8 cellular contexts compared by ENCODE assay signal in the genomic region with DNA sequence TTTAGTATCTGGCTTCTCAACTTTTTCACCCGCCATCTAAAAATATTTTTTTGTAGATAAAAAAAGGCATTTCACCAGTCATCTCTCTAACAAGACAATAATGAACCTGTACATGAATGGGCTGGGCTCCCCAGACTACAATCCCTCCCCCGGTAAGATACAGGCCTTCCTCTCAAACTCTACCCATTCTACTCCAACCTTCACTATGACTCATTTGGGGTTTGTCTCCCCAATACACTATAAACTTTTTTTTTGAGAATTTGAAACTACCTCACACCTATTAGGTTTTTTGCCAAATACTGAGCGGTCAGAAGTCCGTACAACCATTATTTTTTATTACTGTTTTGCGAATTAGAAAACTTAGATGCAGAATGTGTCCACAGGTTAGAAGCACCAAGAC. TPM values are rescaled to one million over a fixed set of nuclear protein-coding genes. Genes with fewer than 3 reads are reported as not detected.
DNase-seq lines count a peak whose midpoint lies in the region; ATAC-seq and TF ChIP-seq lines count a peak whose summit lies in the region.

No MANE protein-coding gene starts in this region.

- H3K36me3 ChIP-seq in endodermal cell (ENCODE audit: control insufficient read depth, insufficient read depth, low read length), result peaks cover 45% of the 10 kb centered on the region

- H3K27ac ChIP-seq in endodermal cell (ENCODE audit: low read depth, low read length), result peak overlapping the region; percentile 94

- no peaks in the 10 kb centered on the region for H3K9me3 Mint-ChIP-seq in endodermal cell
- no peaks in the 10 kb centered on the region for H3K9me3 Mint-ChIP-seq in osteocyte (ENCODE audit: unreplicated experiment)

- H3K9ac ChIP-seq in endodermal cell (ENCODE audit: extremely low read depth, low read length, poor library complexity, severe bottlenecking), result peak overlapping the region; percentile 96

- peaks cover 48% of the 10 kb centered on the region for H3K36me3 Mint-ChIP-seq in endodermal cell (ENCODE audit: low read depth)
- peaks cover 38% of the 10 kb centered on the region for H3K36me3 Mint-ChIP-seq in osteocyte (ENCODE audit: unreplicated experiment)

- no peaks in the 10 kb centered on the region for H3K27me3 ChIP-seq in endodermal cell (ENCODE audit: control insufficient read depth, insufficient read depth, low read length, poor library complexity, severe bottlenecking)

- peak overlapping the region; percentile 91 for H3K4me3 ChIP-seq in endodermal cell (ENCODE audit: low read length)

- no peaks in the 10 kb centered on the region for H3K9me3 ChIP-seq in endodermal cell (ENCODE audit: control insufficient read depth, low read length)

- peaks cover 14% of the 10 kb centered on the region for H3K4me1 Mint-ChIP-seq in endodermal cell
- H3K4me1 Mint-ChIP-seq in osteocyte (ENCODE audit: unreplicated experiment), result peaks cover 23% of the 10 kb centered on the region

- H3K4me1 ChIP-seq in endodermal cell (ENCODE audit: control insufficient read depth, insufficient read depth, low read length), result no peaks in the 10 kb centered on the region

- H3K27ac Mint-ChIP-seq in endodermal cell (peak overlapping the region; percentile 100), osteocyte (ENCODE audit: unreplicated experiment) (peak overlapping the region; percentile 99)

- no peaks in the 10 kb centered on the region for H3K27me3 Mint-ChIP-seq in endodermal cell (ENCODE audit: insufficient read depth)
- no peaks in the 10 kb centered on the region for H3K27me3 Mint-ChIP-seq in osteocyte (ENCODE audit: unreplicated experiment)

- TF ChIP-seq CTCF in endodermal cell (conservative IDR thresholded peaks at IDR 0.05) (no peak), osteocyte (IDR thresholded peaks at IDR 0.05) (no peak)

- peak overlapping the region; percentile 100 for H3K4me3 Mint-ChIP-seq in endodermal cell
- peak overlapping the region; percentile 99 for H3K4me3 Mint-ChIP-seq in osteocyte (ENCODE audit: unreplicated experiment)

- ATAC-seq in GM18873 (IDR thresholded peaks at IDR 0.05; ENCODE audit: low FRiP score, unreplicated experiment) (no peak), HG03025 (IDR thresholded peaks at IDR 0.05; ENCODE audit: low FRiP score, unreplicated experiment) (no peak), HG03432 (IDR thresholded peaks at IDR 0.05; ENCODE audit: unreplicated experiment) (no peak)

- 0 to 18% methylated on average over 4 to 5 of the region's 5 CpGs for WGBS in endodermal cell (ENCODE audit: insufficient coverage in 1 of 2, insufficient read length in 1 of 2), 2 experiments

- peak; percentile 21 for DNase-seq in GM03348 (ENCODE audit: low spot score)
- peak; percentile 59 for DNase-seq in RKO (ENCODE audit: low spot score)
- no peak for DNase-seq in endodermal cell
- no peak for DNase-seq in osteocyte (ENCODE audit: extremely low spot score, unreplicated experiment)
- no peak for DNase-seq in stimulated activated CD4-positive, alpha-beta T cell treated with anti-CD3 and anti-CD28 coated beads, Interleukin-2, amount 100 ng/mL, for 48 hours

RNA-seq across cellular contexts. Expression of gene RPL6, which starts 0.8 kb away (rescaled TPM):
- 1,000 to 10,000 TPM; 1,610 to 1,647 TPM for total RNA-seq in endodermal cell
- polyA plus RNA-seq in endodermal cell (2013, experiment 1 of 2), result 2,166 TPM
- 2,106 TPM for polyA plus RNA-seq in endodermal cell (2013, experiment 2 of 2)
- total RNA-seq in osteocyte, result 1,250 and 1,279 TPM in 2 replicates

RNA-seq across cellular contexts. Expression of gene PTPN11, which starts 10.1 kb away (rescaled TPM):
- 100 to 1,000 TPM in 1 of 2 donors, 10 to 100 TPM in 1; 98.2 to 106 TPM for total RNA-seq in endodermal cell
- polyA plus RNA-seq in endodermal cell (2013, experiment 1 of 2), result 55.1 TPM
- 50.9 TPM for polyA plus RNA-seq in endodermal cell (2013, experiment 2 of 2)
- 102 and 107 TPM in 2 replicates for total RNA-seq in osteocyte

RNA-seq across cellular contexts. Expression of gene HECTD4, which starts 26.4 kb away (rescaled TPM):
- 10 to 100 TPM; 46.6 to 48.2 TPM for total RNA-seq in endodermal cell
- 26.6 TPM for polyA plus RNA-seq in endodermal cell (2013, experiment 1 of 2)
- 22.8 TPM for polyA plus RNA-seq in endodermal cell (2013, experiment 2 of 2)
- 62.6 and 63.3 TPM in 2 replicates for total RNA-seq in osteocyte

Comparison
In these comparisons a context has a peak if more than half of its experiments do, and no peak if none do; other contexts are left out.
1. DNase-seq: peak in GM03348 (single experiment) and RKO (single experiment); none in endodermal cell (single experiment), osteocyte (single experiment) and stimulated activated CD4-positive, alpha-beta T cell treated with anti-CD3 and anti-CD28 coated beads, Interleukin-2, amount 100 ng/mL, for 48 hours (0 of 2).